28 cellular contexts compared by ENCODE assay signal in the genomic region with DNA sequence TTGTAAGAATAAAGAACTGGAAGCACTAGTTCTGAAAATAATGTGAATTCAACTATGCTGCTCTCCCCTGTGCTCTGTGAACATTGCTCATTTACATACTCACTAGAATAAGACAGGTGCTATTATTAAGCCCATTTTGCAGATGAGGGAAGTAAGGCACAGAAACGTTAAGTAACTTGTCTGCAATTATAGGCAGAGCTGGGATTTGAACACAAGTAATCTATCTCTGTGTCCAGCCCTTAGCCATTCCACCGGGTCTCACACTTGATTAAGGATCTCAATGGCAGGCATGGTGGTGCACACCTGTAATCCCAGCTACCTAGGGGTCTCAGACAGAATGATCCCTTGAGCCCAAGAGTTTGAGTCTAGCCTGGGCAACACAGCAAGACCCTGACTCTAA.
"Had no signal": no experiment of that assay in that cellular context is flagged by ENCODE, and none has a peak within 500 bp of the region (broad histone marks: within the 10 kb centered on the region; RNA-seq: fewer than 3 reads in every experiment).

No MANE protein-coding gene starts in this region.

- H3K4me1 Mint-ChIP-seq: activated naive CD4-positive, alpha-beta T cell treated with anti-CD3 and anti-CD28 coated beads, Interleukin-2, amount 50 U/mL, for 24 hours; activated naive CD8-positive, alpha-beta T cell treated with anti-CD3 and anti-CD28 coated beads for 36 hours; activated T-helper 17 cell treated with anti-CD3 and anti-CD28 coated beads, Interleukin-2, amount 50 U/mL, for 72 hours had no signal

- H3K4me1 ChIP-seq: breast epithelium, colonic mucosa had no signal

- H3K27me3 ChIP-seq: ascending aorta, breast epithelium, cardiac muscle cell, colonic mucosa, esophagus squamous epithelium, gastroesophageal sphincter had no signal

- DNase-seq: activated CD4-positive, alpha-beta T cell treated with anti-CD3 and anti-CD28 coated beads for 36 hours; activated CD4-positive, alpha-beta T cell treated with anti-CD3 and anti-CD28 coated beads, Interleukin-2, amount 50 U/mL, for 1 hour; activated CD4-positive, alpha-beta T cell treated with anti-CD3 and anti-CD28 coated beads, Interleukin-2, amount 50 U/mL, for 48 hours; activated CD4-positive, CD25-positive, alpha-beta regulatory T cell; activated CD4-positive, CD25-positive, alpha-beta regulatory T cell treated with anti-CD3 and anti-CD28 coated beads, Interleukin-2, amount 50 U/mL, for 72 hours; activated CD8-positive, alpha-beta memory T cell treated with anti-CD3 and anti-CD28 coated beads for 24 hours; activated CD8-positive, alpha-beta T cell treated with anti-CD3 and anti-CD28 coated beads for 36 hours; activated effector memory CD4-positive, alpha-beta T cell treated with Interleukin-2 at 50 U/mL for 16 hours; activated naive CD4-positive, alpha-beta T cell treated with anti-CD3 and anti-CD28 coated beads for 36 hours; activated naive CD8-positive, alpha-beta T cell treated with anti-CD3 and anti-CD28 coated beads for 36 hours; activated T-cell treated with anti-CD3 and anti-CD28 coated beads, Interleukin-2, amount 50 U/mL, for 4 hours; central memory CD4-positive, alpha-beta T cell; cerebellar nuclear complex; colonic mucosa; effector CD8-positive, alpha-beta T cell; esophagus squamous epithelium; foreskin melanocyte; T-helper 2 cell had no signal

- ATAC-seq: activated T-helper 17 cell treated with anti-CD3 and anti-CD28 coated beads, Interleukin-2, amount 50 U/mL, for 72 hours; gastroesophageal sphincter had no signal

- H3K27me3 Mint-ChIP-seq: activated CD4-positive, alpha-beta T cell treated with anti-CD3 and anti-CD28 coated beads for 36 hours; activated CD8-positive, alpha-beta T cell treated with anti-CD3 and anti-CD28 coated beads for 36 hours; activated naive CD4-positive, alpha-beta T cell treated with anti-CD3 and anti-CD28 coated beads, Interleukin-2, amount 50 U/mL, for 24 hours; activated naive CD8-positive, alpha-beta T cell treated with anti-CD3 and anti-CD28 coated beads for 36 hours; activated T-helper 17 cell treated with anti-CD3 and anti-CD28 coated beads, Interleukin-2, amount 50 U/mL, for 72 hours had no signal

- H3K9me3 Mint-ChIP-seq: activated CD8-positive, alpha-beta T cell treated with anti-CD3 and anti-CD28 coated beads for 36 hours; activated naive CD4-positive, alpha-beta T cell treated with anti-CD3 and anti-CD28 coated beads for 36 hours; activated naive CD4-positive, alpha-beta T cell treated with anti-CD3 and anti-CD28 coated beads, Interleukin-2, amount 50 U/mL, for 24 hours; activated T-cell treated with anti-CD3 and anti-CD28 coated beads, Interleukin-2, amount 50 U/mL, for 4 hours; activated T-helper 17 cell treated with anti-CD3 and anti-CD28 coated beads, Interleukin-2, amount 50 U/mL, for 72 hours had no signal

- H3K4me3 ChIP-seq: ascending aorta, breast epithelium, cardiac muscle cell, colonic mucosa, esophagus squamous epithelium, gastroesophageal sphincter had no signal

- FAIRE-seq: endometrium, endothelial cell of umbilical vein had no signal

- H3K27ac ChIP-seq: ascending aorta, breast epithelium, cardiac muscle cell, colonic mucosa, epithelial cell of prostate had no signal

- H3K36me3 Mint-ChIP-seq: activated naive CD4-positive, alpha-beta T cell treated with anti-CD3 and anti-CD28 coated beads, Interleukin-2, amount 50 U/mL, for 24 hours; activated naive CD8-positive, alpha-beta T cell treated with anti-CD3 and anti-CD28 coated beads for 36 hours had no signal

- H3K9me3 ChIP-seq: ascending aorta, breast epithelium, colonic mucosa, esophagus squamous epithelium, gastroesophageal sphincter had no signal

- H3K4me3 Mint-ChIP-seq: activated CD4-positive, alpha-beta T cell treated with anti-CD3 and anti-CD28 coated beads for 36 hours; activated CD8-positive, alpha-beta T cell treated with anti-CD3 and anti-CD28 coated beads for 36 hours; activated naive CD4-positive, alpha-beta T cell treated with anti-CD3 and anti-CD28 coated beads for 36 hours; activated naive CD4-positive, alpha-beta T cell treated with anti-CD3 and anti-CD28 coated beads, Interleukin-2, amount 50 U/mL, for 24 hours; activated naive CD8-positive, alpha-beta T cell treated with anti-CD3 and anti-CD28 coated beads for 36 hours; activated T-cell treated with anti-CD3 and anti-CD28 coated beads, Interleukin-2, amount 50 U/mL, for 4 hours; activated T-helper 17 cell treated with anti-CD3 and anti-CD28 coated beads, Interleukin-2, amount 50 U/mL, for 72 hours; brain had no signal

- H3K27ac Mint-ChIP-seq: activated CD4-positive, alpha-beta T cell treated with anti-CD3 and anti-CD28 coated beads for 36 hours; activated CD8-positive, alpha-beta T cell treated with anti-CD3 and anti-CD28 coated beads for 36 hours; activated naive CD4-positive, alpha-beta T cell treated with anti-CD3 and anti-CD28 coated beads for 36 hours; activated naive CD8-positive, alpha-beta T cell treated with anti-CD3 and anti-CD28 coated beads for 36 hours; activated T-helper 17 cell treated with anti-CD3 and anti-CD28 coated beads, Interleukin-2, amount 50 U/mL, for 72 hours had no signal

- H3K36me3 ChIP-seq: ascending aorta, breast epithelium, cardiac muscle cell, colonic mucosa, esophagus squamous epithelium, gastroesophageal sphincter had no signal
